Comparison of ENCODE assay signal across 1 cellular context in genomic region chrX:121356850-121357171, GRCh38.
A peak's percentile ranks its signal among the peaks of the same experiment; 100 is the strongest.
TF ChIP-seq lines count a peak whose summit lies in the region.

No MANE protein-coding gene starts in this region.

TF ChIP-seq in K562, 482 proteins besides CTCF, POLR2A, EP300 and RAD21 (continued from another document):
- TF ChIP-seq TAF1 (IDR thresholded peaks at IDR 0.05; ENCODE audit: control insufficient read depth, extremely low read depth, insufficient read depth, low read length, severe bottlenecking) (peak; percentile 5), NCOA1 (IDR thresholded peaks at IDR 0.05; ENCODE audit: low read depth) (no peak), DMBX1 (CRISPR knock-in tag; IDR thresholded peaks at IDR 0.05; ENCODE audit: borderline replicate concordance) (no peak), NEUROD1 (IDR thresholded peaks at IDR 0.05; ENCODE audit: borderline replicate concordance, low read depth, low read length, partially characterized antibody) (no peak), RBM15 (IDR thresholded peaks at IDR 0.05; ENCODE audit: insufficient read depth, low read length) (no peak), HCFC1 (IDR thresholded peaks at IDR 0.05; ENCODE audit: low read depth, low read length) (no peak), SP2 (IDR thresholded peaks at IDR 0.05; ENCODE audit: extremely low read depth, low read depth, low read length, poor library complexity, severe bottlenecking) (no peak), YY1 (IDR thresholded peaks at IDR 0.05; ENCODE audit: borderline replicate concordance in 1 of 3, control insufficient read depth in 1 of 3, extremely low read depth in 1 of 3, insufficient read depth in 3 of 3, insufficient read length in 1 of 3, insufficient replicate concordance in 2 of 3, low read depth in 1 of 3, low read length in 2 of 3) (peak in 2 of 3 experiments; percentile 31 to 85), BRCA1 (IDR thresholded peaks at IDR 0.05) (no peak), BRCA1 (CRISPR knock-in tag; IDR thresholded peaks at IDR 0.05) (no peak), EZH2 (IDR thresholded peaks at IDR 0.05; ENCODE audit: borderline replicate concordance, low read depth, low read length) (no peak), EP400 (IDR thresholded peaks at IDR 0.05) (peak; percentile 69; the same call in 1 of the 2 replicates), ZNF707 (CRISPR knock-in tag; conservative IDR thresholded peaks at IDR 0.05) (no peak), RBFOX2 (IDR thresholded peaks at IDR 0.05; ENCODE audit: low read depth, low read length) (peak; percentile 3; the same call in 1 of the 2 replicates), ZFP1 (CRISPR knock-in tag; IDR thresholded peaks at IDR 0.05) (no peak), NR2C2 (CRISPR knock-in tag; IDR thresholded peaks at IDR 0.05) (no peak), NR2C2 (tag; IDR thresholded peaks at IDR 0.05) (no peak), NCOR1 (IDR thresholded peaks at IDR 0.05) (no peak), TAF7 (tag; IDR thresholded peaks at IDR 0.05) (no peak), AFF4 (CRISPR knock-in tag; IDR thresholded peaks at IDR 0.05) (no peak), MTA3 (IDR thresholded peaks at IDR 0.05; ENCODE audit: borderline replicate concordance) (no peak), FOXJ3 (CRISPR knock-in tag; IDR thresholded peaks at IDR 0.05) (no peak), KAT8 (IDR thresholded peaks at IDR 0.05; ENCODE audit: low read depth) (0 out of 2 replicates have a peak, but pooled peaks have one; percentile 65), ILK (tag; IDR thresholded peaks at IDR 0.05; ENCODE audit: borderline replicate concordance, low read depth) (no peak)
- TF ChIP-seq, protein P1, sequence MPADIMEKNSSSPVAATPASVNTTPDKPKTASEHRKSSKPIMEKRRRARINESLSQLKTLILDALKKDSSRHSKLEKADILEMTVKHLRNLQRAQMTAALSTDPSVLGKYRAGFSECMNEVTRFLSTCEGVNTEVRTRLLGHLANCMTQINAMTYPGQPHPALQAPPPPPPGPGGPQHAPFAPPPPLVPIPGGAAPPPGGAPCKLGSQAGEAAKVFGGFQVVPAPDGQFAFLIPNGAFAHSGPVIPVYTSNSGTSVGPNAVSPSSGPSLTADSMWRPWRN (IDR thresholded peaks at IDR 0.05; ENCODE audit: low read depth): no peak
TF ChIP-seq in K562: peak in this region for 8.
